8 cellular contexts compared by ENCODE assay signal in genomic region chr4:121900132-121900983, GRCh38. TPM values are rescaled to one million over a fixed set of nuclear protein-coding genes. Genes with fewer than 3 reads are reported as not detected.
DNase-seq lines count a peak whose midpoint lies in the region; TF ChIP-seq lines count a peak whose summit lies in the region.

No MANE protein-coding gene starts in this region.

- H3K79me2 ChIP-seq in hepatocyte = no peaks in the 10 kb centered on the region

- H3K36me3 ChIP-seq in MG63 = no peaks in the 10 kb centered on the region
- no peaks in the 10 kb centered on the region for H3K36me3 ChIP-seq in hepatocyte (replicated peaks; ENCODE audit: insufficient read depth, low read depth)

- 65% methylated on average over 4 of the region's 4 CpGs for WGBS in hepatocyte (ENCODE audit: low lambda C conversion rate, missing lambda C conversion rate)

- H3K4me1 ChIP-seq in hepatocyte (ENCODE audit: insufficient read depth) = no peaks in the 10 kb centered on the region

- H2AFZ ChIP-seq in hepatocyte = no peak overlapping the region

- H3K4me3 ChIP-seq in MG63 = no peak overlapping the region
- no peak overlapping the region for H3K4me3 ChIP-seq in astrocyte of the cerebellum (ENCODE audit: low read depth, low read length)
- no peak overlapping the region for H3K4me3 ChIP-seq in hepatocyte

- no peak overlapping the region for H3K27ac ChIP-seq in hepatocyte

- no peaks in the 10 kb centered on the region for H3K9me2 ChIP-seq in hepatocyte (replicated peaks; ENCODE audit: insufficient read depth)

- H3K27me3 ChIP-seq in MG63 = 0 out of 2 replicates have a peak, but pooled peaks cover 2% of the 10 kb centered on the region
- no peaks in the 10 kb centered on the region for H3K27me3 ChIP-seq in hepatocyte

- H3K4me2 ChIP-seq in hepatocyte = no peak overlapping the region

- in situ Hi-C loops in astrocyte of the cerebellum (cut with HindIII; ENCODE audit: low sequenced_read_pairs) = no loop called here

- no peaks in the 10 kb centered on the region for H4K20me1 ChIP-seq in hepatocyte (ENCODE audit: insufficient read depth, poor library complexity, severe bottlenecking)

- H3K9me3 ChIP-seq in MG63 = no peaks in the 10 kb centered on the region
- no peaks in the 10 kb centered on the region for H3K9me3 ChIP-seq in hepatocyte (ENCODE audit: low read depth)

- TF ChIP-seq CTCF in astrocyte of the cerebellum (IDR thresholded peaks at IDR 0.05; ENCODE audit: low read depth, low read length, missing control alignments) (peak; percentile 83), hepatocyte (IDR thresholded peaks at IDR 0.05; ENCODE audit: poor library complexity) (peak; percentile 84)

- DNase-seq in DMS 273 (lab: John Stamatoyannopoulos, UW; ENCODE audit: unreplicated experiment) (peak; percentile 59), DMS 273 treated with DMSO at 0.1 percent for 48 hours (lab: John Stamatoyannopoulos, UW) (no peak), HCEC 1CT (peak; percentile 11), MG63 (peak; percentile 14), T follicular helper cell (ENCODE audit: low read depth) (peak; percentile 30), astrocyte of the cerebellum (ENCODE audit: low read depth) (peak; percentile 37), hepatocyte (ENCODE audit: low spot score) (peak; percentile 80)
- peak; percentile 28 to 29 for DNase-seq in stimulated activated CD4-positive, alpha-beta T cell treated with anti-CD3 and anti-CD28 coated beads, Interleukin-12 subunit alpha, Interleukin-12 subunit beta, amount 100 ng/mL, for 24 hours (ENCODE audit: low read depth in 2 of 2)

RNA-seq across cellular contexts. Expression of gene BBS7, which starts 30.1 kb away (rescaled TPM):
- 2.6 and 8.1 TPM in 2 replicates for total RNA-seq in MG63 (2014; rRNA removed; shearing (Covaris generic); ENCODE audit: low replicate concordance)
- total RNA-seq in hepatocyte = 9.5 and 12.4 TPM in 2 replicates
- 11.9 and 12.1 TPM in 2 replicates for polyA plus RNA-seq in hepatocyte

RNA-seq across cellular contexts. Expression of gene TRPC3, which starts 51.5 kb away (rescaled TPM):
- not detected in 2 replicates for total RNA-seq in MG63 (2014; rRNA removed; shearing (Covaris generic); ENCODE audit: low replicate concordance)
- total RNA-seq in hepatocyte = 2.2 and 2.8 TPM in 2 replicates
- 1.9 and 2.7 TPM in 2 replicates for polyA plus RNA-seq in hepatocyte
